ENCODE assay signal across 11 cellular contexts in genomic region chr22:28395920-28396447, GRCh38.
DNase-seq lines count a peak whose midpoint lies in the region; ATAC-seq and TF ChIP-seq lines count a peak whose summit lies in the region.
"Had no signal": no experiment of that assay in that cellular context is flagged by ENCODE, and none has a peak within 500 bp of the region (broad histone marks: within the 10 kb centered on the region; RNA-seq: fewer than 3 reads in every experiment).

No MANE protein-coding gene starts in this region.

- peaks cover 2 to 10% of the 10 kb centered on the region in 2 donors for H3K4me1 ChIP-seq in lung (ENCODE audit: control insufficient read depth in 2 of 2, insufficient read depth in 2 of 2, low read length in 2 of 2)

- peak; percentile 44 for DNase-seq in COLO829 (ENCODE audit: low spot score)
- peak; percentile 7 for DNase-seq in KBM-7
- DNase-seq in astrocyte of the spinal cord (ENCODE audit: low read depth, low spot score): peak; percentile 42
- DNase-seq in lung (ENCODE audit: low spot score): no peak
- DNase-seq in Kasumi-1 (lab: John Stamatoyannopoulos, UW): no peak
- DNase-seq in pons (ENCODE audit: low spot score): no peak
- DNase-seq: NCI-H2171 treated with DMSO at 0.1 percent for 48 hours, posterior cingulate gyrus had no signal

- H3K9me3 ChIP-seq in lung (ENCODE audit: control insufficient read depth in 2 of 2, insufficient read depth in 1 of 2, low read length in 1 of 2): no peaks in the 10 kb centered on the region

- in situ Hi-C loops in KBM-7 (cut with MboI; ENCODE audit: low pct_unique_long_range_greater_than_20kb, low sequenced_read_pairs): no loop called here
- in situ Hi-C loops in astrocyte of the spinal cord (cut with HindIII; ENCODE audit: low sequenced_read_pairs): no loop called here

- H3K36me3 ChIP-seq in lung (ENCODE audit: control insufficient read depth in 2 of 2, insufficient read depth in 2 of 2, low read length in 2 of 2): no peaks in the 10 kb centered on the region

- H3K27ac ChIP-seq in lung (ENCODE audit: low read depth in 1 of 2, low read length in 1 of 2): no peak overlapping the region
- H3K27ac ChIP-seq: SK-N-MC had no signal

- H3K4me3 ChIP-seq in astrocyte of the spinal cord (ENCODE audit: low read depth, low read length): no peak overlapping the region
- no peak overlapping the region for H3K4me3 ChIP-seq in lung
- H3K4me3 ChIP-seq: SK-N-MC had no signal

- no peaks in the 10 kb centered on the region for H3K27me3 ChIP-seq in lung (ENCODE audit: control insufficient read depth, insufficient read depth)

- peak; percentile 39 for ATAC-seq in lung (ENCODE audit: insufficient read depth, low FRiP score)
- ATAC-seq in HG03469 (IDR thresholded peaks at IDR 0.05; ENCODE audit: unreplicated experiment): no peak
- no peak for ATAC-seq in GM21447 (IDR thresholded peaks at IDR 0.05; ENCODE audit: unreplicated experiment)

- 9 to 30% methylated on average over 2 of the region's 2 CpGs for WGBS in lung, 2 donors

- no peak for TF ChIP-seq CTCF in astrocyte of the spinal cord (IDR thresholded peaks at IDR 0.05; ENCODE audit: low read depth, low read length)
- TF ChIP-seq CTCF in lung (IDR thresholded peaks at IDR 0.05; ENCODE audit: control extremely low read depth, extremely low read depth): no peak

Comparison
In these comparisons a context has a peak if more than half of its experiments do, and no peak if none do; other contexts are left out.
1. DNase-seq: peak in COLO829 (single experiment), KBM-7 (single experiment) and astrocyte of the spinal cord (single experiment); none in lung (single experiment), Kasumi-1 (0 of 2) and pons (single experiment).